Comparison of ENCODE assay signal across 17 cellular contexts in genomic region chr9:78694950-78695349, GRCh38.
DNase-seq lines count a peak whose midpoint lies in the region; ATAC-seq lines count a peak whose summit lies in the region.
"Had no signal": no experiment of that assay in that cellular context is flagged by ENCODE, and none has a peak within 500 bp of the region (broad histone marks: within the 10 kb centered on the region; RNA-seq: fewer than 3 reads in every experiment).

No MANE protein-coding gene starts in this region.

- H3K27me3 Mint-ChIP-seq in naive thymus-derived CD4-positive, alpha-beta T cell: peaks cover 0 to 12% (median 5%) of the 10 kb centered on the region in 5 donors
- peaks cover 3% of the 10 kb centered on the region for H3K27me3 Mint-ChIP-seq in activated T-cell treated with anti-CD3 and anti-CD28 coated beads, Interleukin-2, amount 50 U/mL, for 24 hours

- peak; percentile 69 for DNase-seq in DMS153 (lab: John Stamatoyannopoulos, UW)
- DNase-seq in NCI-H1436 treated with DMSO at 0.1 percent for 48 hours (lab: John Stamatoyannopoulos, UW): peak; percentile 71
- DNase-seq in NCI-H345 treated with DMSO at 0.1 percent for 48 hours (lab: John Stamatoyannopoulos, UW; ENCODE audit: unreplicated experiment): peak; percentile 65
- DNase-seq in naive thymus-derived CD4-positive, alpha-beta T cell: no peak
- no peak for DNase-seq in activated T-cell treated with anti-CD3 and anti-CD28 coated beads, Interleukin-2, amount 50 U/mL, for 24 hours
- no peak for DNase-seq in effector CD8-positive, alpha-beta T cell (lab: John Stamatoyannopoulos, UW)
- DNase-seq: activated CD4-positive, CD25-positive, alpha-beta regulatory T cell treated with anti-CD3 and anti-CD28 coated beads, Interleukin-2, amount 50 U/mL, for 72 hours; activated effector memory CD4-positive, alpha-beta T cell treated with anti-CD3 and anti-CD28 coated beads, Interleukin-2, amount 50 U/mL, for 16 hours; CD8-positive, alpha-beta T cell; SJCRH30; stimulated activated naive CD8-positive, alpha-beta T cell treated with anti-CD3 and anti-CD28 coated beads, Interleukin-15, amount 100 ng/mL, for 72 hours had no signal

- H3K36me3 ChIP-seq in naive thymus-derived CD4-positive, alpha-beta T cell (ENCODE audit: control insufficient read depth in 2 of 3, insufficient read depth in 3 of 3, low read length in 3 of 3): no peaks in the 10 kb centered on the region
- H3K36me3 ChIP-seq: cardiac muscle cell, gastroesophageal sphincter, SJCRH30 had no signal

- H3K4me1 ChIP-seq in naive thymus-derived CD4-positive, alpha-beta T cell (ENCODE audit: control insufficient read depth in 2 of 2, insufficient read depth in 2 of 2, low read length in 2 of 2): no peaks in the 10 kb centered on the region
- H3K4me1 ChIP-seq: gastroesophageal sphincter had no signal

- H3K4me3 ChIP-seq in naive thymus-derived CD4-positive, alpha-beta T cell (ENCODE audit: low read length): no peak overlapping the region
- H3K4me3 ChIP-seq: cardiac muscle cell, gastroesophageal sphincter, SJCRH30 had no signal

- no peak overlapping the region for H3K4me3 Mint-ChIP-seq in naive thymus-derived CD4-positive, alpha-beta T cell
- H3K4me3 Mint-ChIP-seq in activated T-cell treated with anti-CD3 and anti-CD28 coated beads, Interleukin-2, amount 50 U/mL, for 24 hours: no peak overlapping the region
- H3K4me3 Mint-ChIP-seq: CD8-positive, alpha-beta T cell; stimulated activated naive CD8-positive, alpha-beta T cell treated with anti-CD3 and anti-CD28 coated beads, Interleukin-15, amount 100 ng/mL, for 72 hours; type B pancreatic cell had no signal

- peaks cover 0 to 9% (median 2%) of the 10 kb centered on the region in 11 donors for H3K9me3 Mint-ChIP-seq in naive thymus-derived CD4-positive, alpha-beta T cell
- no peaks in the 10 kb centered on the region for H3K9me3 Mint-ChIP-seq in activated T-cell treated with anti-CD3 and anti-CD28 coated beads, Interleukin-2, amount 50 U/mL, for 24 hours
- H3K9me3 Mint-ChIP-seq: CD8-positive, alpha-beta T cell; type B pancreatic cell had no signal

- POLR2A ChIA-PET in naive thymus-derived CD4-positive, alpha-beta T cell (lab: Charles Lee): no interaction called here

- H3K9me3 ChIP-seq in naive thymus-derived CD4-positive, alpha-beta T cell (ENCODE audit: control insufficient read depth in 2 of 3, low read length in 3 of 3): no peaks in the 10 kb centered on the region
- H3K9me3 ChIP-seq: gastroesophageal sphincter, SJCRH30 had no signal

- CTCF ChIA-PET in naive thymus-derived CD4-positive, alpha-beta T cell (lab: Charles Lee): no interaction called here

- no peak overlapping the region for H3K27ac Mint-ChIP-seq in naive thymus-derived CD4-positive, alpha-beta T cell
- no peak overlapping the region for H3K27ac Mint-ChIP-seq in activated T-cell treated with anti-CD3 and anti-CD28 coated beads, Interleukin-2, amount 50 U/mL, for 24 hours
- H3K27ac Mint-ChIP-seq: CD8-positive, alpha-beta T cell; stimulated activated naive CD8-positive, alpha-beta T cell treated with anti-CD3 and anti-CD28 coated beads, Interleukin-15, amount 100 ng/mL, for 72 hours; type B pancreatic cell had no signal

- H3K27ac ChIP-seq in naive thymus-derived CD4-positive, alpha-beta T cell (ENCODE audit: low read depth, low read length): no peak overlapping the region
- H3K27ac ChIP-seq: cardiac muscle cell, gastroesophageal sphincter, SJCRH30 had no signal

- ATAC-seq in naive thymus-derived CD4-positive, alpha-beta T cell: peak; percentile 16
- ATAC-seq in GM21447 (IDR thresholded peaks at IDR 0.05; ENCODE audit: unreplicated experiment) (no peak), GM21381 (IDR thresholded peaks at IDR 0.05; ENCODE audit: unreplicated experiment) (no peak)
- ATAC-seq: CD8-positive, alpha-beta T cell; gastroesophageal sphincter; sciatic nerve; stimulated activated naive CD8-positive, alpha-beta T cell treated with anti-CD3 and anti-CD28 coated beads, Interleukin-15, amount 100 ng/mL, for 72 hours had no signal

- H3K4me1 Mint-ChIP-seq in naive thymus-derived CD4-positive, alpha-beta T cell: peaks cover 0 to 1% (median 0%) of the 10 kb centered on the region in 7 donors
- H3K4me1 Mint-ChIP-seq in activated T-cell treated with anti-CD3 and anti-CD28 coated beads, Interleukin-2, amount 50 U/mL, for 24 hours (ENCODE audit: low read depth): no peaks in the 10 kb centered on the region
- H3K4me1 Mint-ChIP-seq: stimulated activated naive CD8-positive, alpha-beta T cell treated with anti-CD3 and anti-CD28 coated beads, Interleukin-15, amount 100 ng/mL, for 72 hours had no signal

- intact Hi-C loops in naive thymus-derived CD4-positive, alpha-beta T cell (cut with micrococcal nuclease): no loop called here

- no peaks in the 10 kb centered on the region for H3K36me3 Mint-ChIP-seq in naive thymus-derived CD4-positive, alpha-beta T cell
- no peaks in the 10 kb centered on the region for H3K36me3 Mint-ChIP-seq in activated T-cell treated with anti-CD3 and anti-CD28 coated beads, Interleukin-2, amount 50 U/mL, for 24 hours (ENCODE audit: low read depth)
- H3K36me3 Mint-ChIP-seq: CD8-positive, alpha-beta T cell; type B pancreatic cell had no signal

- no peaks in the 10 kb centered on the region for H3K27me3 ChIP-seq in naive thymus-derived CD4-positive, alpha-beta T cell (ENCODE audit: control insufficient read depth in 2 of 2, insufficient read depth in 2 of 2, low read length in 2 of 2)
- H3K27me3 ChIP-seq: cardiac muscle cell, gastroesophageal sphincter, SJCRH30 had no signal

Comparison
In these comparisons a context has a peak if more than half of its experiments do, and no peak if none do; other contexts are left out.
1. DNase-seq: peak in DMS153 (single experiment), NCI-H1436 treated with DMSO at 0.1 percent for 48 hours (single experiment) and NCI-H345 treated with DMSO at 0.1 percent for 48 hours (single experiment); none in naive thymus-derived CD4-positive, alpha-beta T cell (0 of 9), activated T-cell treated with anti-CD3 and anti-CD28 coated beads, Interleukin-2, amount 50 U/mL, for 24 hours (single experiment) and effector CD8-positive, alpha-beta T cell (single experiment).